ENCODE assay signal across 1 cellular context in the genomic region with DNA sequence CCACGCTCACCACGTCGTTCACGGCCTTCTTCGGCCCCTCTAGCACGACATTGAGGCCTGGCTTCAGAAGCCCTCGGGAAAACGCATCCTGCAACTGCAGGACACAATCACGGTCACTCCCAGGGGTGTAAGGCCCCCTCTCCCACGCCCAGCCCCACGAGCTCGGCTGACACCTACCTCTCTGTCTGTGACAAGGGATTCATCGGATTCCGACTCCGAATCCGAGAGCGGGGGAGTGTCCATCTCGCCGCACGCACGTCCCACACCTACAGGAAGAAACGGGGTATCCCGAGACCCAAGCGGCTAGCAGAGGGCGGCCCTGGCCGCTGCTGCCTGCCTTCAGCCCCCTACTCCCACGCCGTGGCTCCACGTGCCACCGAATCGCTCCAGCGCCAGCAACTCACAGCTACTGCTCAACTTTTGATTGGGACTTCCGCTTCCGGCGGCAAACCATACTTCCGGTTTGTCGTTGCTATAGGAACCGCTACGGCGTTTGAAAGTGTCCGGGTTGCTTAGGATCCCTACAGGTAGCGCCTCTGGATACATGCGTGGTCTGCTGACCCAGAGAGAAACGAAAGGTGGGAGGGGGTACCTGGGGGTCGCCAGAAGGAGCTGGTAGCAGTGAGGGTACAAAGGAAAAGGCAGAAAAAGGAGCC.
TF ChIP-seq lines count a peak whose summit lies in the region.

TSS of gene CFAP57 (plus strand) at position 455 of the 656 bp plus-strand sequence. CDS start 424 bp downstream, outside the sequence.
TSS of gene EBNA1BP2 (minus strand) at position 415 of the 656 bp plus-strand sequence. CDS start at position 243, 172 bp downstream.

TF ChIP-seq in HepG2, 621 proteins besides CTCF, POLR2A, EP300 and RAD21 (continued from another document and continues in another):
- TF ChIP-seq, protein P1, sequence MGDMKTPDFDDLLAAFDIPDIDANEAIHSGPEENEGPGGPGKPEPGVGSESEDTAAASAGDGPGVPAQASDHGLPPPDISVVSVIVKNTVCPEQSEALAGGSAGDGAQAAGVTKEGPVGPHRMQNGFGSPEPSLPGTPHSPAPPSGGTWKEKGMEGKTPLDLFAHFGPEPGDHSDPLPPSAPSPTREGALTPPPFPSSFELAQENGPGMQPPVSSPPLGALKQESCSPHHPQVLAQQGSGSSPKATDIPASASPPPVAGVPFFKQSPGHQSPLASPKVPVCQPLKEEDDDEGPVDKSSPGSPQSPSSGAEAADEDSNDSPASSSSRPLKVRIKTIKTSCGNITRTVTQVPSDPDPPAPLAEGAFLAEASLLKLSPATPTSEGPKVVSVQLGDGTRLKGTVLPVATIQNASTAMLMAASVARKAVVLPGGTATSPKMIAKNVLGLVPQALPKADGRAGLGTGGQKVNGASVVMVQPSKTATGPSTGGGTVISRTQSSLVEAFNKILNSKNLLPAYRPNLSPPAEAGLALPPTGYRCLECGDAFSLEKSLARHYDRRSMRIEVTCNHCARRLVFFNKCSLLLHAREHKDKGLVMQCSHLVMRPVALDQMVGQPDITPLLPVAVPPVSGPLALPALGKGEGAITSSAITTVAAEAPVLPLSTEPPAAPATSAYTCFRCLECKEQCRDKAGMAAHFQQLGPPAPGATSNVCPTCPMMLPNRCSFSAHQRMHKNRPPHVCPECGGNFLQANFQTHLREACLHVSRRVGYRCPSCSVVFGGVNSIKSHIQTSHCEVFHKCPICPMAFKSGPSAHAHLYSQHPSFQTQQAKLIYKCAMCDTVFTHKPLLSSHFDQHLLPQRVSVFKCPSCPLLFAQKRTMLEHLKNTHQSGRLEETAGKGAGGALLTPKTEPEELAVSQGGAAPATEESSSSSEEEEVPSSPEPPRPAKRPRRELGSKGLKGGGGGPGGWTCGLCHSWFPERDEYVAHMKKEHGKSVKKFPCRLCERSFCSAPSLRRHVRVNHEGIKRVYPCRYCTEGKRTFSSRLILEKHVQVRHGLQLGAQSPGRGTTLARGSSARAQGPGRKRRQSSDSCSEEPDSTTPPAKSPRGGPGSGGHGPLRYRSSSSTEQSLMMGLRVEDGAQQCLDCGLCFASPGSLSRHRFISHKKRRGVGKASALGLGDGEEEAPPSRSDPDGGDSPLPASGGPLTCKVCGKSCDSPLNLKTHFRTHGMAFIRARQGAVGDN (CRISPR knock-in tag; IDR thresholded peaks at IDR 0.05): peak; percentile 96
- TF ChIP-seq ARNT2 (CRISPR knock-in tag; IDR thresholded peaks at IDR 0.05; ENCODE audit: low read depth): no peak; the same call in 1 of the 2 replicates
- no peak for TF ChIP-seq ZNF879 (CRISPR knock-in tag; IDR thresholded peaks at IDR 0.05)
- TF ChIP-seq MTA1 (CRISPR knock-in tag; IDR thresholded peaks at IDR 0.05; ENCODE audit: borderline replicate concordance): no peak
- TF ChIP-seq, protein P2, sequence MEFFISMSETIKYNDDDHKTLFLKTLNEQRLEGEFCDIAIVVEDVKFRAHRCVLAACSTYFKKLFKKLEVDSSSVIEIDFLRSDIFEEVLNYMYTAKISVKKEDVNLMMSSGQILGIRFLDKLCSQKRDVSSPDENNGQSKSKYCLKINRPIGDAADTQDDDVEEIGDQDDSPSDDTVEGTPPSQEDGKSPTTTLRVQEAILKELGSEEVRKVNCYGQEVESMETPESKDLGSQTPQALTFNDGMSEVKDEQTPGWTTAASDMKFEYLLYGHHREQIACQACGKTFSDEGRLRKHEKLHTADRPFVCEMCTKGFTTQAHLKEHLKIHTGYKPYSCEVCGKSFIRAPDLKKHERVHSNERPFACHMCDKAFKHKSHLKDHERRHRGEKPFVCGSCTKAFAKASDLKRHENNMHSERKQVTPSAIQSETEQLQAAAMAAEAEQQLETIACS (CRISPR knock-in tag; IDR thresholded peaks at IDR 0.05): no peak
- TF ChIP-seq, protein P3, sequence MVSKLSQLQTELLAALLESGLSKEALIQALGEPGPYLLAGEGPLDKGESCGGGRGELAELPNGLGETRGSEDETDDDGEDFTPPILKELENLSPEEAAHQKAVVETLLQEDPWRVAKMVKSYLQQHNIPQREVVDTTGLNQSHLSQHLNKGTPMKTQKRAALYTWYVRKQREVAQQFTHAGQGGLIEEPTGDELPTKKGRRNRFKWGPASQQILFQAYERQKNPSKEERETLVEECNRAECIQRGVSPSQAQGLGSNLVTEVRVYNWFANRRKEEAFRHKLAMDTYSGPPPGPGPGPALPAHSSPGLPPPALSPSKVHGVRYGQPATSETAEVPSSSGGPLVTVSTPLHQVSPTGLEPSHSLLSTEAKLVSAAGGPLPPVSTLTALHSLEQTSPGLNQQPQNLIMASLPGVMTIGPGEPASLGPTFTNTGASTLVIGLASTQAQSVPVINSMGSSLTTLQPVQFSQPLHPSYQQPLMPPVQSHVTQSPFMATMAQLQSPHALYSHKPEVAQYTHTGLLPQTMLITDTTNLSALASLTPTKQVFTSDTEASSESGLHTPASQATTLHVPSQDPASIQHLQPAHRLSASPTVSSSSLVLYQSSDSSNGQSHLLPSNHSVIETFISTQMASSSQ (IDR thresholded peaks at IDR 0.05; ENCODE audit: low read depth): no peak
- TF ChIP-seq, protein P3 (CRISPR knock-in tag; IDR thresholded peaks at IDR 0.05; ENCODE audit: borderline replicate concordance): no peak
- TF ChIP-seq NR2F6 (IDR thresholded peaks at IDR 0.05): no peak
- TF ChIP-seq NR2F6 (CRISPR knock-in tag; IDR thresholded peaks at IDR 0.05): no peak
- TF ChIP-seq ZNF501 (CRISPR knock-in tag; IDR thresholded peaks at IDR 0.05): peak; percentile 78
- TF ChIP-seq E2F1 (CRISPR knock-in tag; IDR thresholded peaks at IDR 0.05): no peak
- TF ChIP-seq GFI1 (CRISPR knock-in tag; IDR thresholded peaks at IDR 0.05; ENCODE audit: borderline replicate concordance): no peak
- TF ChIP-seq SNAPC2 (CRISPR knock-in tag; IDR thresholded peaks at IDR 0.05): no peak
- TF ChIP-seq ARID3A (IDR thresholded peaks at IDR 0.05; ENCODE audit: low read depth, low read length): no peak
- 0 out of 2 replicates have a peak, but pooled peaks have one; percentile 16 for TF ChIP-seq ZNF30 (CRISPR knock-in tag; IDR thresholded peaks at IDR 0.05)
- TF ChIP-seq CREB3 (CRISPR knock-in tag; IDR thresholded peaks at IDR 0.05): peak; percentile 17; the same call in 1 of the 2 replicates
- no peak for TF ChIP-seq IRF2 (CRISPR knock-in tag; IDR thresholded peaks at IDR 0.05)
- TF ChIP-seq, protein P4, sequence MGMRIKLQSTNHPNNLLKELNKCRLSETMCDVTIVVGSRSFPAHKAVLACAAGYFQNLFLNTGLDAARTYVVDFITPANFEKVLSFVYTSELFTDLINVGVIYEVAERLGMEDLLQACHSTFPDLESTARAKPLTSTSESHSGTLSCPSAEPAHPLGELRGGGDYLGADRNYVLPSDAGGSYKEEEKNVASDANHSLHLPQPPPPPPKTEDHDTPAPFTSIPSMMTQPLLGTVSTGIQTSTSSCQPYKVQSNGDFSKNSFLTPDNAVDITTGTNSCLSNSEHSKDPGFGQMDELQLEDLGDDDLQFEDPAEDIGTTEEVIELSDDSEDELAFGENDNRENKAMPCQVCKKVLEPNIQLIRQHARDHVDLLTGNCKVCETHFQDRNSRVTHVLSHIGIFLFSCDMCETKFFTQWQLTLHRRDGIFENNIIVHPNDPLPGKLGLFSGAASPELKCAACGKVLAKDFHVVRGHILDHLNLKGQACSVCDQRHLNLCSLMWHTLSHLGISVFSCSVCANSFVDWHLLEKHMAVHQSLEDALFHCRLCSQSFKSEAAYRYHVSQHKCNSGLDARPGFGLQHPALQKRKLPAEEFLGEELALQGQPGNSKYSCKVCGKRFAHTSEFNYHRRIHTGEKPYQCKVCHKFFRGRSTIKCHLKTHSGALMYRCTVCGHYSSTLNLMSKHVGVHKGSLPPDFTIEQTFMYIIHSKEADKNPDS (CRISPR knock-in tag; IDR thresholded peaks at IDR 0.05): peak; percentile 47; the same call in 1 of the 2 replicates
- TF ChIP-seq POLR2AphosphoS5 (IDR thresholded peaks at IDR 0.05; ENCODE audit: low read depth, low read length): peak; percentile 89
- TF ChIP-seq PBX2 (CRISPR knock-in tag; IDR thresholded peaks at IDR 0.05): no peak
- no peak for TF ChIP-seq FIP1L1 (IDR thresholded peaks at IDR 0.05; ENCODE audit: borderline replicate concordance, insufficient read depth, low read depth, low read length)
- peak in 1 of 2 experiments; percentile 27; a peak in 1 of 4 replicates for TF ChIP-seq KLF16 (CRISPR knock-in tag; IDR thresholded peaks at IDR 0.05)
- TF ChIP-seq GTF2F1 (IDR thresholded peaks at IDR 0.05; ENCODE audit: low read length): no peak
- no peak; the same call in 1 of the 2 replicates for TF ChIP-seq ERF (CRISPR knock-in tag; IDR thresholded peaks at IDR 0.05)
- peak; percentile 98 for TF ChIP-seq HDAC1 (CRISPR knock-in tag; IDR thresholded peaks at IDR 0.05)
- no peak for TF ChIP-seq ZNF460 (CRISPR knock-in tag; IDR thresholded peaks at IDR 0.05; ENCODE audit: borderline replicate concordance)
- TF ChIP-seq, protein P5, sequence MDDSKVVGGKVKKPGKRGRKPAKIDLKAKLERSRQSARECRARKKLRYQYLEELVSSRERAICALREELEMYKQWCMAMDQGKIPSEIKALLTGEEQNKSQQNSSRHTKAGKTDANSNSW (CRISPR knock-in tag; IDR thresholded peaks at IDR 0.05; ENCODE audit: borderline replicate concordance): no peak
- peak; percentile 66; the same call in 1 of the 2 replicates for TF ChIP-seq ZMYM4 (CRISPR knock-in tag; IDR thresholded peaks at IDR 0.05)
- TF ChIP-seq RBM39 (IDR thresholded peaks at IDR 0.05; ENCODE audit: low read depth, low read length, poor library complexity, severe bottlenecking): no peak
- no peak for TF ChIP-seq MTA3 (CRISPR knock-in tag; IDR thresholded peaks at IDR 0.05)
- TF ChIP-seq EHMT2 (IDR thresholded peaks at IDR 0.05; ENCODE audit: borderline replicate concordance, low read depth, low read length): peak; percentile 24; the same call in 1 of the 2 replicates
- TF ChIP-seq, protein P6, sequence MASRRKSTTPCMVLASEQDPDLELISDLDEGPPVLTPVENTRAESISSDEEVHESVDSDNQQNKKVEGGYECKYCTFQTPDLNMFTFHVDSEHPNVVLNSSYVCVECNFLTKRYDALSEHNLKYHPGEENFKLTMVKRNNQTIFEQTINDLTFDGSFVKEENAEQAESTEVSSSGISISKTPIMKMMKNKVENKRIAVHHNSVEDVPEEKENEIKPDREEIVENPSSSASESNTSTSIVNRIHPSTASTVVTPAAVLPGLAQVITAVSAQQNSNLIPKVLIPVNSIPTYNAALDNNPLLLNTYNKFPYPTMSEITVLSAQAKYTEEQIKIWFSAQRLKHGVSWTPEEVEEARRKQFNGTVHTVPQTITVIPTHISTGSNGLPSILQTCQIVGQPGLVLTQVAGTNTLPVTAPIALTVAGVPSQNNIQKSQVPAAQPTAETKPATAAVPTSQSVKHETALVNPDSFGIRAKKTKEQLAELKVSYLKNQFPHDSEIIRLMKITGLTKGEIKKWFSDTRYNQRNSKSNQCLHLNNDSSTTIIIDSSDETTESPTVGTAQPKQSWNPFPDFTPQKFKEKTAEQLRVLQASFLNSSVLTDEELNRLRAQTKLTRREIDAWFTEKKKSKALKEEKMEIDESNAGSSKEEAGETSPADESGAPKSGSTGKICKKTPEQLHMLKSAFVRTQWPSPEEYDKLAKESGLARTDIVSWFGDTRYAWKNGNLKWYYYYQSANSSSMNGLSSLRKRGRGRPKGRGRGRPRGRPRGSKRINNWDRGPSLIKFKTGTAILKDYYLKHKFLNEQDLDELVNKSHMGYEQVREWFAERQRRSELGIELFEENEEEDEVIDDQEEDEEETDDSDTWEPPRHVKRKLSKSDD (CRISPR knock-in tag; IDR thresholded peaks at IDR 0.05; ENCODE audit: low read depth): no peak
